20 cellular contexts compared by ENCODE assay signal in genomic region chr9:2717385-2717784, GRCh38. TPM values are rescaled to one million over a fixed set of nuclear protein-coding genes. Genes with fewer than 3 reads are reported as not detected.
DNase-seq lines count a peak whose midpoint lies in the region; ATAC-seq, FAIRE-seq and TF ChIP-seq lines count a peak whose summit lies in the region.
"Had no signal": no experiment of that assay in that cellular context is flagged by ENCODE, and none has a peak within 500 bp of the region (broad histone marks: within the 10 kb centered on the region; RNA-seq: fewer than 3 reads in every experiment).

TSS of gene KCNV2 (plus strand) at chr9:2717510. CDS start at chr9:2717740, 230 bp downstream.

- no CpG with 5 or more reads among the region's 7 CpGs for WGBS in gastroesophageal sphincter (ENCODE audit: low coverage in 1 of 2), 2 donors

- 0 out of 2 replicates have a peak, but pooled peaks cover 5% of the 10 kb centered on the region for H3K36me3 ChIP-seq in WERI-Rb-1
- H3K36me3 ChIP-seq in gastroesophageal sphincter: peaks cover 0 to 7% of the 10 kb centered on the region in 2 donors

- no peaks in the 10 kb centered on the region for H3K27me3 Mint-ChIP-seq in memory B cell
- H3K27me3 Mint-ChIP-seq: CD4-positive, alpha-beta memory T cell had no signal

- H3K27ac ChIP-seq in WERI-Rb-1 (peak within 1 kb of the TSS; percentile 92), gastroesophageal sphincter (no peak within 1 kb of the TSS)
- H3K27ac ChIP-seq: C4-2B had no signal

- no peak within 1 kb of the TSS for H3K4me3 Mint-ChIP-seq in memory B cell
- no peak within 1 kb of the TSS for H3K4me3 Mint-ChIP-seq in stimulated activated effector memory CD8-positive, alpha-beta T cell treated with anti-CD3 and anti-CD28 coated beads, Interleukin-12 subunit alpha, Interleukin-12 subunit beta, amount 100 ng/mL, for 72 hours
- H3K4me3 Mint-ChIP-seq: CD4-positive, alpha-beta memory T cell had no signal

- H3K9me3 ChIP-seq in WERI-Rb-1 (ENCODE audit: severe bottlenecking) (no peaks in the 10 kb centered on the region), gastroesophageal sphincter (no peaks in the 10 kb centered on the region)
- H3K9me3 ChIP-seq: BE2C, HAP-1 had no signal

- H3K27me3 ChIP-seq in WERI-Rb-1 (ENCODE audit: insufficient read depth, low read depth, severe bottlenecking) (no peaks in the 10 kb centered on the region), gastroesophageal sphincter (no peaks in the 10 kb centered on the region)
- H3K27me3 ChIP-seq: BE2C had no signal

- TF ChIP-seq POLR2A in gastroesophageal sphincter (IDR thresholded peaks at IDR 0.05): no peak

- TF ChIP-seq CTCF in D721Med (IDR thresholded peaks at IDR 0.05; ENCODE audit: insufficient read depth, missing control alignments) (no peak), WERI-Rb-1 (IDR thresholded peaks at IDR 0.05; ENCODE audit: low read depth, low read length) (no peak), gastroesophageal sphincter (IDR thresholded peaks at IDR 0.05) (no peak)

- FAIRE-seq in D721Med (lab: Jason Lieb, UNC): no peak
- FAIRE-seq: G401.6, GM12892 had no signal

- H3K36me3 Mint-ChIP-seq in memory B cell: peaks cover 12% of the 10 kb centered on the region
- H3K36me3 Mint-ChIP-seq in stimulated activated effector memory CD8-positive, alpha-beta T cell treated with anti-CD3 and anti-CD28 coated beads, Interleukin-12 subunit alpha, Interleukin-12 subunit beta, amount 100 ng/mL, for 72 hours: peaks cover 5% of the 10 kb centered on the region

- H3K4me3 ChIP-seq in WERI-Rb-1 (ENCODE audit: low read depth, low read length) (peak within 1 kb of the TSS; percentile 70), gastroesophageal sphincter (no peak within 1 kb of the TSS)
- H3K4me3 ChIP-seq: HAP-1 had no signal

- H3K4me1 ChIP-seq in gastroesophageal sphincter: no peaks in the 10 kb centered on the region
- H3K4me1 ChIP-seq: BE2C had no signal

- DNase-seq in D721Med (ENCODE audit: insufficient read length, low spot score) (peak; percentile 40), WERI-Rb-1 (peak; percentile 87), memory B cell (ENCODE audit: low spot score in 2 of 2) (no peak), COR-L47 (lab: John Stamatoyannopoulos, UW) (no peak), ACHN (no peak)
- no peak for DNase-seq in stimulated activated effector memory CD8-positive, alpha-beta T cell treated with anti-CD3 and anti-CD28 coated beads, Interleukin-12 subunit alpha, Interleukin-12 subunit beta, amount 100 ng/mL, for 72 hours (ENCODE audit: low spot score in 2 of 2)
- DNase-seq: BE2C; CD4-positive, alpha-beta memory T cell; DMS 273 treated with DMSO at 0.1 percent for 48 hours; GOT3; IMR-90 had no signal

- in situ Hi-C loops in ACHN (cut with HindIII; ENCODE audit: low pct_ligation_motif_present, low pct_unique_long_range_greater_than_20kb, low sequenced_read_pairs): no loop called here

- H3K27ac Mint-ChIP-seq in memory B cell: peak within 1 kb of the TSS; percentile 12
- H3K27ac Mint-ChIP-seq in stimulated activated effector memory CD8-positive, alpha-beta T cell treated with anti-CD3 and anti-CD28 coated beads, Interleukin-12 subunit alpha, Interleukin-12 subunit beta, amount 100 ng/mL, for 72 hours: peak within 1 kb of the TSS; percentile 15
- H3K27ac Mint-ChIP-seq: CD4-positive, alpha-beta memory T cell had no signal

- TF ChIP-seq EP300 in gastroesophageal sphincter (IDR thresholded peaks at IDR 0.05): no peak

- ATAC-seq in memory B cell (ENCODE audit: low read depth) (no peak), GM21360 (IDR thresholded peaks at IDR 0.05; ENCODE audit: unreplicated experiment) (no peak), gastroesophageal sphincter (no peak)
- no peak for ATAC-seq in stimulated activated effector memory CD8-positive, alpha-beta T cell treated with anti-CD3 and anti-CD28 coated beads, Interleukin-12 subunit alpha, Interleukin-12 subunit beta, amount 100 ng/mL, for 72 hours

- H3K4me1 Mint-ChIP-seq in memory B cell: no peaks in the 10 kb centered on the region
- no peaks in the 10 kb centered on the region for H3K4me1 Mint-ChIP-seq in stimulated activated effector memory CD8-positive, alpha-beta T cell treated with anti-CD3 and anti-CD28 coated beads, Interleukin-12 subunit alpha, Interleukin-12 subunit beta, amount 100 ng/mL, for 72 hours
- H3K4me1 Mint-ChIP-seq: CD4-positive, alpha-beta memory T cell had no signal

- peaks cover 4% of the 10 kb centered on the region for H3K9me3 Mint-ChIP-seq in memory B cell
- H3K9me3 Mint-ChIP-seq in stimulated activated effector memory CD8-positive, alpha-beta T cell treated with anti-CD3 and anti-CD28 coated beads, Interleukin-12 subunit alpha, Interleukin-12 subunit beta, amount 100 ng/mL, for 72 hours: peaks cover 8% of the 10 kb centered on the region

RNA-seq across cellular contexts. Expression of gene KCNV2, which starts in this region (rescaled TPM):
- total RNA-seq in gastroesophageal sphincter: not detected
- total RNA-seq: A172; CD4-positive, alpha-beta memory T cell; Daoy; HT-29; IMR-90 had no signal

Comparison
In these comparisons a context has a peak if more than half of its experiments do, and no peak if none do; other contexts are left out.
1. DNase-seq: peak in D721Med (single experiment) and WERI-Rb-1 (single experiment); none in memory B cell (0 of 2), stimulated activated effector memory CD8-positive, alpha-beta T cell treated with anti-CD3 and anti-CD28 coated beads, Interleukin-12 subunit alpha, Interleukin-12 subunit beta, amount 100 ng/mL, for 72 hours (0 of 2), COR-L47 (single experiment) and ACHN (single experiment).